Comparison of ENCODE assay signal across 12 cellular contexts in the genomic region with DNA sequence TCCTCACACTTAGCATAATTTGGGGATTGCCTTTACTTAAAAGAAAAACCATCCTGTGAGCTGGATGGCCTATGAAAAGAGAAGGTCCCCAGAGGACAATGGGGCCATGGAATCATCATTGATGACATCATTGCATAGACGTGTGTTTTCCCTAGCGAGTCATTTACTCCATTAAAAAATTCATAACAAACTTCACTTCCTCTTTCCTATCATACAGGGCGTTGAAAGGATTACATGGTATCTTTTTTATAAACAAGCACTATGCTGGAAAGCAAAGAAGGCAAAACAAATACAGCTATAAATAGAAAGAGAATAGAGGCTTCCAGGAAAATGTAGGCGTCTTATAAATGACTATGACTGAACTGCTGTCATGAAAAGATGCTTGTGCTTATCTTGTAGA. TPM values are rescaled to one million over a fixed set of nuclear protein-coding genes. Genes with fewer than 3 reads are reported as not detected.
A peak's percentile ranks its signal among the peaks of the same experiment; 100 is the strongest.
DNase-seq lines count a peak whose midpoint lies in the region; ATAC-seq, FAIRE-seq and TF ChIP-seq lines count a peak whose summit lies in the region.
"Had no signal": no experiment of that assay in that cellular context is flagged by ENCODE, and none has a peak within 500 bp of the region (broad histone marks: within the 10 kb centered on the region; RNA-seq: fewer than 3 reads in every experiment).

No MANE protein-coding gene starts in this region.

- dilution Hi-C loops in mammary epithelial cell (cut with HindIII; ENCODE audit: low sequenced_read_pairs): loop anchor here (25.0 kb wide), 1 partner anchor 1355 kb away; no protein-coding TSS in a partner anchor

- POLR2A ChIA-PET in naive thymus-derived CD8-positive, alpha-beta T cell (lab: Charles Lee): no interaction called here

- TF ChIP-seq CTCF in mammary epithelial cell (conservative IDR thresholded peaks at IDR 0.05 in 1 of 2, IDR thresholded peaks at IDR 0.05 in 1 of 2; ENCODE audit: extremely low read depth in 1 of 2, insufficient read depth in 1 of 2, low read depth in 1 of 2, low read length in 2 of 2) (no peak), breast epithelium (IDR thresholded peaks at IDR 0.05) (no peak), astrocyte of the spinal cord (IDR thresholded peaks at IDR 0.05; ENCODE audit: low read depth, low read length) (no peak), upper lobe of left lung (IDR thresholded peaks at IDR 0.05) (no peak)

- peak in 2 of 4 donors; percentile 35 to 59 for TF ChIP-seq EP300 in upper lobe of left lung (IDR thresholded peaks at IDR 0.05)

- H3K36me3 ChIP-seq in mammary epithelial cell (ENCODE audit: insufficient read depth, low read length) (no peaks in the 10 kb centered on the region), breast epithelium (no peaks in the 10 kb centered on the region), upper lobe of left lung (no peaks in the 10 kb centered on the region)
- H3K36me3 ChIP-seq: upper lobe of right lung had no signal

- H3K4me1 ChIP-seq in mammary epithelial cell (ENCODE audit: insufficient read depth, low read length) (peaks cover 8% of the 10 kb centered on the region), breast epithelium (no peaks in the 10 kb centered on the region), upper lobe of left lung (peaks cover 0 to 33% (median 0%) of the 10 kb centered on the region in 4 donors)
- H3K4me1 ChIP-seq: upper lobe of right lung had no signal

- H3K4me3 ChIP-seq in mammary epithelial cell (replicated peaks in 1 of 3; ENCODE audit: insufficient read depth in 1 of 3, low read depth in 2 of 3, low read length in 3 of 3) (no peak overlapping the region), breast epithelium (no peak overlapping the region), astrocyte of the spinal cord (ENCODE audit: low read depth, low read length) (no peak overlapping the region), upper lobe of left lung (no peak overlapping the region)
- H3K4me3 ChIP-seq: upper lobe of right lung had no signal

- CTCF ChIA-PET in mammary epithelial cell (lab: Charles Lee; ENCODE audit: low non-redundant PET): no interaction called here

- H3K27me3 Mint-ChIP-seq in naive thymus-derived CD8-positive, alpha-beta T cell: peaks cover 15 to 52% (median 32%) of the 10 kb centered on the region in 5 donors

- H3K27me3 ChIP-seq in mammary epithelial cell (ENCODE audit: insufficient read depth, low read length) (no peaks in the 10 kb centered on the region), breast epithelium (no peaks in the 10 kb centered on the region), upper lobe of left lung (no peaks in the 10 kb centered on the region)
- H3K27me3 ChIP-seq: upper lobe of right lung had no signal

- no peaks in the 10 kb centered on the region for H3K9me3 Mint-ChIP-seq in naive thymus-derived CD8-positive, alpha-beta T cell
- H3K9me3 Mint-ChIP-seq: activated CD4-positive, alpha-beta T cell treated with anti-CD3 and anti-CD28 coated beads, Interleukin-2, amount 10 ng/mL, durations not matched to agents 7 days and 5 days; activated naive CD4-positive, alpha-beta T cell treated with anti-CD3 and anti-CD28 coated beads, Interleukin-2, amount 50 U/mL, for 72 hours had no signal

- WGBS in mammary epithelial cell (ENCODE audit: low coverage, missing lambda C conversion rate): 65% methylated on average over 4 of the region's 4 CpGs
- 23 to 26% methylated on average over 4 of the region's 4 CpGs for WGBS in upper lobe of left lung, 2 donors

- DNase-seq in mammary epithelial cell (peak; percentile 62), breast epithelium (ENCODE audit: low spot score in 2 of 2) (no peak), astrocyte of the spinal cord (ENCODE audit: low read depth, low spot score) (peak; percentile 54), upper lobe of left lung (no peak), cerebellar cortex (ENCODE audit: low spot score) (no peak), DMS79 treated with DMSO at 0.1 percent for 48 hours (lab: John Stamatoyannopoulos, UW) (no peak)
- no peak for DNase-seq in naive thymus-derived CD8-positive, alpha-beta T cell
- DNase-seq: activated CD4-positive, alpha-beta T cell treated with anti-CD3 and anti-CD28 coated beads, Interleukin-2, amount 10 ng/mL, durations not matched to agents 7 days and 5 days; upper lobe of right lung had no signal

- peak in 1 of 2 donors; percentile 76 for ATAC-seq in upper lobe of left lung (ENCODE audit: low FRiP score in 2 of 2)
- no peak for ATAC-seq in naive thymus-derived CD8-positive, alpha-beta T cell
- ATAC-seq: Panc1, upper lobe of right lung had no signal

- H3K27ac ChIP-seq in mammary epithelial cell (ENCODE audit: insufficient read depth, low read depth, low read length) (no peak overlapping the region), breast epithelium (no peak overlapping the region), upper lobe of left lung (peak overlapping the region in 3 of 4 donors; percentile 38 to 58 (median 55))
- H3K27ac ChIP-seq: upper lobe of right lung had no signal

- H3K36me3 Mint-ChIP-seq in naive thymus-derived CD8-positive, alpha-beta T cell: no peaks in the 10 kb centered on the region
- H3K36me3 Mint-ChIP-seq: activated naive CD4-positive, alpha-beta T cell treated with anti-CD3 and anti-CD28 coated beads, Interleukin-2, amount 50 U/mL, for 72 hours had no signal

- FAIRE-seq in islet of Langerhans (lab: Jason Lieb, UNC): peak; percentile 69

- no peak for TF ChIP-seq POLR2A in breast epithelium (IDR thresholded peaks at IDR 0.05)
- TF ChIP-seq POLR2A in upper lobe of left lung (IDR thresholded peaks at IDR 0.05): no peak

- intact Hi-C loops in mammary epithelial cell (cut with micrococcal nuclease): no loop called here
- intact Hi-C loops in breast epithelium (cut with DNase I; ENCODE audit: low total_unique reads): loop anchor here (10.0 kb wide), 1 partner anchor 1482 kb away; no protein-coding TSS in a partner anchor

- H3K9me3 ChIP-seq in mammary epithelial cell (replicated peaks; ENCODE audit: insufficient read depth, low read length): no peaks in the 10 kb centered on the region
- no peaks in the 10 kb centered on the region for H3K9me3 ChIP-seq in breast epithelium
- H3K9me3 ChIP-seq in upper lobe of left lung: no peaks in the 10 kb centered on the region
- H3K9me3 ChIP-seq: upper lobe of right lung had no signal

- no TSS peak for BruUV-seq in mammary epithelial cell (replicated peaks; lab: Mats Ljungman, UMichigan)

- H3K4me2 ChIP-seq in mammary epithelial cell (ENCODE audit: insufficient read depth, low read depth, low read length): no peak overlapping the region

- H3K79me2 ChIP-seq in mammary epithelial cell (ENCODE audit: insufficient read depth, low read length): no peaks in the 10 kb centered on the region

- no peak overlapping the region for H3K9ac ChIP-seq in mammary epithelial cell (ENCODE audit: insufficient read depth, low read length)

- no peaks in the 10 kb centered on the region for H4K20me1 ChIP-seq in mammary epithelial cell (ENCODE audit: insufficient read depth, low read length)

- in situ Hi-C loops in mammary epithelial cell (cut with MboI; ENCODE audit: low sequenced_read_pairs in 2 of 2): loop anchor here (10.0 to 25.0 kb wide), 5 partner anchors 330 to 1230 kb away; no protein-coding TSS in a partner anchor
- in situ Hi-C loops in astrocyte of the spinal cord (cut with HindIII; ENCODE audit: low sequenced_read_pairs): no loop called here

- H3K27ac Mint-ChIP-seq in naive thymus-derived CD8-positive, alpha-beta T cell: peak overlapping the region in 1 of 10 donors; percentile 35
- H3K27ac Mint-ChIP-seq: activated CD4-positive, alpha-beta T cell treated with anti-CD3 and anti-CD28 coated beads, Interleukin-2, amount 10 ng/mL, durations not matched to agents 7 days and 5 days; activated naive CD4-positive, alpha-beta T cell treated with anti-CD3 and anti-CD28 coated beads, Interleukin-2, amount 50 U/mL, for 72 hours had no signal

- no peak overlapping the region for H3K4me3 Mint-ChIP-seq in naive thymus-derived CD8-positive, alpha-beta T cell
- H3K4me3 Mint-ChIP-seq: activated CD4-positive, alpha-beta T cell treated with anti-CD3 and anti-CD28 coated beads, Interleukin-2, amount 10 ng/mL, durations not matched to agents 7 days and 5 days had no signal

- no peaks in the 10 kb centered on the region for H3K4me1 Mint-ChIP-seq in naive thymus-derived CD8-positive, alpha-beta T cell
- H3K4me1 Mint-ChIP-seq: activated CD4-positive, alpha-beta T cell treated with anti-CD3 and anti-CD28 coated beads, Interleukin-2, amount 10 ng/mL, durations not matched to agents 7 days and 5 days had no signal

- H2AFZ ChIP-seq in mammary epithelial cell (ENCODE audit: low read depth, low read length): peak overlapping the region; percentile 3

RNA-seq across cellular contexts. Expression of a gene that starts 11.3 kb away (rescaled TPM):
- total RNA-seq in mammary epithelial cell: 100 to 1,000 TPM; 174 to 263 TPM
- polyA plus RNA-seq in mammary epithelial cell: 132 TPM
- 250 TPM for polyA minus RNA-seq in mammary epithelial cell
- 100 to 1,000 TPM in 2 of 3 donors, 10 to 100 TPM in 1; 90.9 to 441 (median 281) TPM for total RNA-seq in breast epithelium
- 100 to 1,000 TPM in 2 of 6 donors, 10 to 100 TPM in 4; 33.3 to 176 (median 76.9) TPM for total RNA-seq in upper lobe of left lung
- total RNA-seq in naive thymus-derived CD8-positive, alpha-beta T cell: not detected
- polyA plus RNA-seq in naive thymus-derived CD8-positive, alpha-beta T cell: not detected
- total RNA-seq: activated CD4-positive, alpha-beta T cell treated with anti-CD3 and anti-CD28 coated beads, Interleukin-2, amount 10 ng/mL, durations not matched to agents 7 days and 5 days had no signal

RNA-seq across cellular contexts. Expression of a gene that starts 26.4 kb away (rescaled TPM):
- total RNA-seq in mammary epithelial cell (100 to 1,000 TPM in 1 of 2 donors, 10 to 100 TPM in 1; 73.3 to 370 TPM), breast epithelium (100 to 1,000 TPM; 171 to 206 (median 204) TPM), upper lobe of left lung (100 to 1,000 TPM in 3 of 6 donors, 10 to 100 TPM in 3; 38.8 to 309 (median 181) TPM)
- 146 TPM for polyA plus RNA-seq in mammary epithelial cell
- polyA minus RNA-seq in mammary epithelial cell: 245 TPM
- 100 to 1,000 TPM; 198 to 213 TPM for total RNA-seq in naive thymus-derived CD8-positive, alpha-beta T cell
- polyA plus RNA-seq in naive thymus-derived CD8-positive, alpha-beta T cell: 1,000 to 10,000 TPM in 1 of 3 donors, 100 to 1,000 TPM in 2; 788 to 1,025 (median 870) TPM

Comparison
In these comparisons a context has a peak if more than half of its experiments do, and no peak if none do; other contexts are left out.
1. DNase-seq: peak in mammary epithelial cell (single experiment) and astrocyte of the spinal cord (single experiment); none in breast epithelium (0 of 2), upper lobe of left lung (0 of 2), cerebellar cortex (single experiment), naive thymus-derived CD8-positive, alpha-beta T cell (0 of 10) and DMS79 treated with DMSO at 0.1 percent for 48 hours (single experiment).
2. H3K27ac ChIP-seq: peak in upper lobe of left lung (3 of 4); none in mammary epithelial cell (single experiment) and breast epithelium (0 of 2).
3. RNA of a gene that starts 11.3 kb away (total RNA-seq): 90.9 to 441 TPM in breast epithelium, 174 to 263 TPM in mammary epithelial cell and 33.3 to 176 TPM in upper lobe of left lung; not detected in naive thymus-derived CD8-positive, alpha-beta T cell; every median in the first group is over 10 times any median in the second.